In the genomic region with DNA sequence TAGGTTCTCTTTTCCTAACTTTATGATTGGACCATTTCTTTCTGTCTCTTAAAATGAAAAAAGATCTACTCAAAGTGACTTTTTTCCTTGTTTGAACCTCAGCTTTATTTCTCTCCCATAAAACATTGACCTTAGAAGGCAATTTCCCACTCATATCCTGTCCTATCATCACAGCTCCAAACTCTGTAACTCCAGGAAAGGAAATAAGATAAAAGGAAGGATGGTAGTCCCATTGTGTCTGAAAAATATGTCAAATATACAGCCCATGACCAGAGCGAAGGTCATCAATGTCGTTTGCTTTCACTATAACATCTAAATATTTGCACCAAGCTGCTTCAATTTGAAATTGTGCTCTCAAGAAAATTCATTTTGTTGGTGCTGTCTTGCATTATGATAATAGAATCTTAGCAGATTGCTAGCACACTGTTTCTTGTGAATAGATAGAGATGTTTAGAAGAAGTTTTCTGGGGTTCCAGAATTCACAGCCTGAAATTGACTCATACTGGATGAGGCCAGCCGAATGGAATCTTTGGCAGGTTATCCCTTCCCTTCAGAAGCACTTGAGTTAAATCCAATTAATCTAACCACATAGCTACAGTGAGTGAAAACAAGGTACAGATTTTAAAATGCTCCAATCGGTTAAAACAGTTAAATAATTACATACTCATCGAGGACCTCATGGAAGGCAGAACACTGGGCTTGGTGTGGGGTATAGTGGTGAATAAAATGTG, we compare ENCODE assay signal across 10 cellular contexts.
DNase-seq lines count a peak whose midpoint lies in the region; ATAC-seq, FAIRE-seq and TF ChIP-seq lines count a peak whose summit lies in the region.
"Had no signal": no experiment of that assay in that cellular context is flagged by ENCODE, and none has a peak within 500 bp of the region (broad histone marks: within the 10 kb centered on the region; RNA-seq: fewer than 3 reads in every experiment).

No MANE protein-coding gene starts in this region.

- dilution Hi-C loops in mammary epithelial cell (cut with HindIII; ENCODE audit: low sequenced_read_pairs) (no loop called here), keratinocyte (cut with MboI; ENCODE audit: extremely low pct_ligation_motif_present, low sequenced_read_pairs) (no loop called here)

- no peaks in the 10 kb centered on the region for H3K27me3 ChIP-seq in HCT116 (ENCODE audit: insufficient read depth, low read length)
- no peaks in the 10 kb centered on the region for H3K27me3 ChIP-seq in mammary epithelial cell (ENCODE audit: insufficient read depth, low read length)
- no peaks in the 10 kb centered on the region for H3K27me3 ChIP-seq in keratinocyte (ENCODE audit: control insufficient read depth, extremely low read depth, insufficient read depth, low read length)
- no peaks in the 10 kb centered on the region for H3K27me3 ChIP-seq in suprapubic skin

- no peaks in the 10 kb centered on the region for H3K9me2 ChIP-seq in HCT116 (ENCODE audit: insufficient read depth)

- H3K4me2 ChIP-seq in HCT116 (ENCODE audit: low read length) (peak overlapping the region; percentile 17; the same call in 1 of the 2 replicates), mammary epithelial cell (ENCODE audit: insufficient read depth, low read depth, low read length) (peak overlapping the region; percentile 52), keratinocyte (ENCODE audit: control insufficient read depth, extremely low read depth, insufficient read depth, low read depth, low read length) (peak overlapping the region; percentile 52)

- CTCF ChIA-PET in HCT116 (lab: Charles Lee) = interaction anchor here (0.9 kb wide), 1 partner anchor 9 kb away, joined by 4 read pairs; no protein-coding TSS in a partner anchor
- CTCF ChIA-PET in mammary epithelial cell (lab: Charles Lee; ENCODE audit: low non-redundant PET) = no interaction called here
- CTCF ChIA-PET in GM10248 (lab: Yijun Ruan, JAX) = interaction anchor here (0.7 to 1.6 kb wide), 4 partner anchors 9 to 12 kb away, joined by 3 to 5 read pairs (median 3); no protein-coding TSS in a partner anchor

- no peak for TF ChIP-seq EP300 in suprapubic skin (IDR thresholded peaks at IDR 0.05)

- WGBS in mammary epithelial cell (ENCODE audit: low coverage, missing lambda C conversion rate) = 31% methylated on average over 5 of the region's 5 CpGs
- 57% methylated on average over 5 of the region's 5 CpGs for WGBS in suprapubic skin

- POLR2A ChIA-PET in HCT116 (lab: Charles Lee) (no interaction called here), GM10248 (lab: Yijun Ruan, JAX) (no interaction called here)

- H3K9me3 ChIP-seq in HCT116 (ENCODE audit: control insufficient read depth in 1 of 2, insufficient read depth in 1 of 2, low read depth in 1 of 2, low read length in 2 of 2) = no peaks in the 10 kb centered on the region
- H3K9me3 ChIP-seq in mammary epithelial cell (replicated peaks; ENCODE audit: insufficient read depth, low read length) = no peaks in the 10 kb centered on the region
- no peaks in the 10 kb centered on the region for H3K9me3 ChIP-seq in keratinocyte (ENCODE audit: control insufficient read depth, low read depth, low read length)
- H3K9me3 ChIP-seq in suprapubic skin = no peaks in the 10 kb centered on the region

- no TSS peak for BruUV-seq in HCT116 (replicated peaks; lab: Mats Ljungman, UMichigan)
- no TSS peak for BruUV-seq in mammary epithelial cell (replicated peaks; lab: Mats Ljungman, UMichigan)

- H4K20me1 ChIP-seq in HCT116 (ENCODE audit: insufficient read depth) = no peaks in the 10 kb centered on the region
- H4K20me1 ChIP-seq in mammary epithelial cell (ENCODE audit: insufficient read depth, low read length) = no peaks in the 10 kb centered on the region
- H4K20me1 ChIP-seq in keratinocyte (ENCODE audit: control insufficient read depth, extremely low read depth, insufficient read depth, low read length) = no peaks in the 10 kb centered on the region

- RAD21 ChIA-PET in HCT116 (lab: Charles Lee; ENCODE audit: low non-redundant PET in 1 of 2, low total read pairs in 2 of 2, uncharacterized antibody in 2 of 2, unreplicated experiment in 2 of 2) = no interaction called here

- H3K4me1 ChIP-seq in HCT116 (ENCODE audit: control insufficient read depth in 1 of 2, insufficient read depth in 2 of 2, low read length in 2 of 2) = peaks cover 0 to 41% of the 10 kb centered on the region in 2 experiments; a peak in 2 of 4 replicates
- H3K4me1 ChIP-seq in mammary epithelial cell (ENCODE audit: insufficient read depth, low read length) = peaks cover 36% of the 10 kb centered on the region
- peaks cover 29% of the 10 kb centered on the region for H3K4me1 ChIP-seq in keratinocyte (ENCODE audit: control insufficient read depth, extremely low read depth, insufficient read depth, low read length)
- peaks cover 19% of the 10 kb centered on the region for H3K4me1 ChIP-seq in suprapubic skin

- ATAC-seq in HCT116 (no peak), HG03097 (IDR thresholded peaks at IDR 0.05; ENCODE audit: low FRiP score, unreplicated experiment) (no peak)
- ATAC-seq in stimulated activated naive CD8-positive, alpha-beta T cell treated with anti-CD3 and anti-CD28 coated beads, Interleukin-15, Interleukin-2, amounts not matched to agents 100 U/mL and 50 U/mL, for 24 hours = no peak

- in situ Hi-C loops in mammary epithelial cell (cut with MboI; ENCODE audit: low sequenced_read_pairs in 2 of 2) = loop anchor here (10.0 kb wide), 2 partner anchors 86 to 96 kb away; partner anchors contain the start of gene CRIM1 (in 1 of the 2)

- intact Hi-C loops in HCT116 (cut with micrococcal nuclease) (no loop called here), mammary epithelial cell (cut with micrococcal nuclease) (no loop called here)

- H3K9ac ChIP-seq in HCT116 (ENCODE audit: low read length) = no peak overlapping the region
- H3K9ac ChIP-seq in mammary epithelial cell (ENCODE audit: insufficient read depth, low read length) = no peak overlapping the region
- peak overlapping the region; percentile 20 for H3K9ac ChIP-seq in keratinocyte (ENCODE audit: control insufficient read depth, extremely low read depth, insufficient read depth, low read length)

- H3K27ac ChIP-seq in HCT116 (ENCODE audit: low read depth, low read length) = no peak overlapping the region
- H3K27ac ChIP-seq in mammary epithelial cell (ENCODE audit: insufficient read depth, low read depth, low read length) = peak overlapping the region; percentile 29
- peak overlapping the region; percentile 39 for H3K27ac ChIP-seq in keratinocyte (ENCODE audit: control insufficient read depth, insufficient read depth, low read length)
- peak overlapping the region; percentile 22 for H3K27ac ChIP-seq in suprapubic skin
- H3K27ac ChIP-seq: SK-N-MC had no signal

- TF ChIP-seq CTCF in HCT116 (IDR thresholded peaks at IDR 0.05 in 2 of 3, conservative IDR thresholded peaks at IDR 0.05 in 1 of 3; ENCODE audit: borderline replicate concordance in 1 of 3, insufficient read depth in 1 of 3, low read depth in 2 of 3, low read length in 2 of 3) (no peak), mammary epithelial cell (conservative IDR thresholded peaks at IDR 0.05 in 1 of 2, IDR thresholded peaks at IDR 0.05 in 1 of 2; ENCODE audit: extremely low read depth in 1 of 2, insufficient read depth in 1 of 2, low read depth in 1 of 2, low read length in 2 of 2) (no peak), keratinocyte (optimal IDR thresholded peaks at IDR 0.05 in 1 of 3, IDR thresholded peaks at IDR 0.05 in 1 of 3, conservative IDR thresholded peaks at IDR 0.05 in 1 of 3; ENCODE audit: extremely low read depth in 1 of 3, insufficient read depth in 2 of 3, low read length in 3 of 3) (no peak), suprapubic skin (IDR thresholded peaks at IDR 0.05) (no peak), GM10248 (IDR thresholded peaks at IDR 0.05; ENCODE audit: control extremely low read depth, extremely low read depth, low read depth, missing control alignments) (no peak)

- peak; percentile 20 for FAIRE-seq in keratinocyte (lab: Jason Lieb, UNC)

- no peaks in the 10 kb centered on the region; a peak in 1 of 4 replicates for H3K36me3 ChIP-seq in HCT116 (ENCODE audit: control insufficient read depth in 1 of 2, insufficient read depth in 2 of 2, low read length in 2 of 2)
- H3K36me3 ChIP-seq in mammary epithelial cell (ENCODE audit: insufficient read depth, low read length) = peaks cover 31% of the 10 kb centered on the region
- H3K36me3 ChIP-seq in keratinocyte (ENCODE audit: control insufficient read depth in 2 of 2, extremely low read depth in 1 of 2, insufficient read depth in 2 of 2, low read length in 2 of 2) = peaks cover 21 to 41% of the 10 kb centered on the region in 2 experiments
- peaks cover 21% of the 10 kb centered on the region for H3K36me3 ChIP-seq in suprapubic skin

- no peak for TF ChIP-seq POLR2A in HCT116 (IDR thresholded peaks at IDR 0.05; ENCODE audit: borderline replicate concordance, extremely low read depth, insufficient read depth, insufficient read length)
- no peak for TF ChIP-seq POLR2A in suprapubic skin (IDR thresholded peaks at IDR 0.05)

- no peak overlapping the region for H2AFZ ChIP-seq in HCT116 (ENCODE audit: low read depth, low read length, poor library complexity, severe bottlenecking)
- H2AFZ ChIP-seq in mammary epithelial cell (ENCODE audit: low read depth, low read length) = no peak overlapping the region
- H2AFZ ChIP-seq in keratinocyte (ENCODE audit: control insufficient read depth, low read length) = no peak overlapping the region

- H3K4me3 ChIP-seq in HCT116 (replicated peaks in 1 of 2; ENCODE audit: low read depth in 1 of 2, low read length in 2 of 2) (no peak overlapping the region), mammary epithelial cell (replicated peaks in 1 of 3; ENCODE audit: insufficient read depth in 1 of 3, low read depth in 2 of 3, low read length in 3 of 3) (no peak overlapping the region), keratinocyte (ENCODE audit: control insufficient read depth in 2 of 3, extremely low read depth in 1 of 3, insufficient read depth in 2 of 3, low read depth in 1 of 3, low read length in 3 of 3) (peak overlapping the region in 2 of 3 experiments; percentile 11 to 19), suprapubic skin (no peak overlapping the region)
- H3K4me3 ChIP-seq: SK-N-MC had no signal

- TF ChIP-seq RAD21 in HCT116 (IDR thresholded peaks at IDR 0.05; ENCODE audit: low read depth) = no peak

- H3K9me1 ChIP-seq in keratinocyte (ENCODE audit: control insufficient read depth, extremely low read depth, insufficient read depth, low read length) = no peaks in the 10 kb centered on the region

- no peaks in the 10 kb centered on the region for H3K79me2 ChIP-seq in HCT116 (ENCODE audit: insufficient read depth, low read length)
- H3K79me2 ChIP-seq in mammary epithelial cell (ENCODE audit: insufficient read depth, low read length) = peaks cover 56% of the 10 kb centered on the region
- peaks cover 56% of the 10 kb centered on the region for H3K79me2 ChIP-seq in keratinocyte (ENCODE audit: control insufficient read depth, insufficient read depth, low read length)

- DNase-seq in HCT116 (ENCODE audit: low read depth, low spot score) (no peak), mammary epithelial cell (peak; percentile 58), keratinocyte (ENCODE audit: low read depth, low spot score) (no peak), suprapubic skin (ENCODE audit: low spot score in 2 of 2) (no peak), NCI-H2196 treated with DMSO at 0.1 percent for 48 hours (lab: John Stamatoyannopoulos, UW; ENCODE audit: unreplicated experiment) (no peak), GM10248 (ENCODE audit: extremely low spot score) (no peak)
- no peak for DNase-seq in stimulated activated naive CD8-positive, alpha-beta T cell treated with anti-CD3 and anti-CD28 coated beads, Interleukin-15, Interleukin-2, amounts not matched to agents 100 U/mL and 50 U/mL, for 24 hours
- DNase-seq: activated CD8-positive, alpha-beta memory T cell treated with anti-CD3 and anti-CD28 coated beads, Interleukin-2, amount 50 U/mL, for 4 hours had no signal

Comparison
In these comparisons a context has a peak if more than half of its experiments do, and no peak if none do; other contexts are left out.
1. H3K4me3 ChIP-seq: peak in keratinocyte (2 of 3); none in HCT116 (0 of 2), mammary epithelial cell (0 of 3) and suprapubic skin (single experiment).
2. Peak in every context shown above with its lines, with median percentiles within 50 percentile points of each other: H3K4me2 ChIP-seq.